In genomic region chr3:139281512-139282196, GRCh38 we compare ENCODE assay signal across 14 cellular contexts.
DNase-seq lines count a peak whose midpoint lies in the region; ATAC-seq, FAIRE-seq and TF ChIP-seq lines count a peak whose summit lies in the region.
"Had no signal": no experiment of that assay in that cellular context is flagged by ENCODE, and none has a peak within 500 bp of the region (broad histone marks: within the 10 kb centered on the region; RNA-seq: fewer than 3 reads in every experiment).

No MANE protein-coding gene starts in this region.

- peak overlapping the region; percentile 27 for H3K4me2 ChIP-seq in fibroblast of lung (ENCODE audit: extremely low read depth, insufficient read depth, low read length)
- H3K4me2 ChIP-seq: BLaER1 had no signal

- FAIRE-seq in urothelium cell line (lab: Jason Lieb, UNC): no peak

- intact Hi-C loops in A673 (cut with micrococcal nuclease; ENCODE audit: unreplicated experiment): no loop called here

- H3K27ac ChIP-seq in A673 (ENCODE audit: low read depth, low read length, poor library complexity, severe bottlenecking) (no peak overlapping the region), fibroblast of lung (ENCODE audit: insufficient read depth, low read length) (peak overlapping the region; percentile 4)
- H3K27ac ChIP-seq: BLaER1, colonic mucosa, parathyroid adenoma had no signal

- POLR2A ChIA-PET in A673 (lab: Charles Lee; ENCODE audit: low non-redundant PET): no interaction called here

- DNase-seq in A673 (ENCODE audit: low spot score) (peak; percentile 54), EH (ENCODE audit: low read depth) (peak; percentile 90), NCI-H446 treated with DMSO at 0.1 percent for 48 hours (lab: John Stamatoyannopoulos, UW) (peak; percentile 95), fibroblast of lung (ENCODE audit: low read depth in 2 of 2) (peak in 1 of 2 donors; percentile 39), urothelium cell line (ENCODE audit: low spot score) (no peak), HPDE6-E6E7 (ENCODE audit: extremely low spot score) (no peak)
- DNase-seq: activated CD8-positive, alpha-beta memory T cell treated with anti-CD3 and anti-CD28 coated beads, Interleukin-2, amount 50 U/mL, for 48 hours; colonic mucosa; mucosa of descending colon; stimulated activated CD4-positive, alpha-beta T cell treated with anti-CD3 and anti-CD28 coated beads, Interleukin-2, amount 100 ng/mL, for 48 hours had no signal

- TF ChIP-seq CTCF in A673 (conservative IDR thresholded peaks at IDR 0.05; ENCODE audit: low read depth, low read length) (no peak), fibroblast of lung (conservative IDR thresholded peaks at IDR 0.05 in 1 of 2, IDR thresholded peaks at IDR 0.05 in 1 of 2; ENCODE audit: low read depth in 1 of 2, low read length in 2 of 2) (no peak)

- BruUV-seq in A673 (replicated peaks; lab: Mats Ljungman, UMichigan): no TSS peak

- H3K36me3 ChIP-seq in A673 (ENCODE audit: insufficient read depth, low read length, poor library complexity, severe bottlenecking): no peaks in the 10 kb centered on the region
- H3K36me3 ChIP-seq in fibroblast of lung (ENCODE audit: control insufficient read depth, insufficient read depth, low read length): no peaks in the 10 kb centered on the region
- H3K36me3 ChIP-seq: BLaER1, colonic mucosa had no signal

- no peaks in the 10 kb centered on the region for H3K4me1 ChIP-seq in A673 (ENCODE audit: insufficient read depth, low read length, poor library complexity, severe bottlenecking)
- H3K4me1 ChIP-seq in fibroblast of lung (ENCODE audit: control insufficient read depth, extremely low read depth, insufficient read depth, low read length): no peaks in the 10 kb centered on the region
- H3K4me1 ChIP-seq: BLaER1, colonic mucosa, parathyroid adenoma had no signal

- no peak overlapping the region for H2AFZ ChIP-seq in fibroblast of lung (ENCODE audit: low read length)
- H2AFZ ChIP-seq: parathyroid adenoma had no signal

- H3K4me3 ChIP-seq in A673 (ENCODE audit: low read depth, low read length, poor library complexity, severe bottlenecking) (no peak overlapping the region), fibroblast of lung (replicated peaks in 1 of 4; ENCODE audit: control extremely low read depth in 1 of 4, insufficient read depth in 1 of 4, low read depth in 3 of 4, low read length in 4 of 4) (peak overlapping the region in 1 of 4 experiments; percentile 7)
- H3K4me3 ChIP-seq: BLaER1, colonic mucosa, mucosa of descending colon had no signal

- no peaks in the 10 kb centered on the region for H3K79me2 ChIP-seq in fibroblast of lung (ENCODE audit: control insufficient read depth, insufficient read depth, low read length)
- H3K79me2 ChIP-seq: parathyroid adenoma had no signal

- no peak overlapping the region for H3K9ac ChIP-seq in fibroblast of lung (ENCODE audit: insufficient read depth, low read length)
- H3K9ac ChIP-seq: BLaER1, parathyroid adenoma had no signal

- H3K27me3 ChIP-seq in A673 (replicated peaks; ENCODE audit: insufficient read depth, low read depth, low read length, poor library complexity): peaks cover 27% of the 10 kb centered on the region
- H3K27me3 ChIP-seq in fibroblast of lung (ENCODE audit: control insufficient read depth, insufficient read depth, low read length): peaks cover 2% of the 10 kb centered on the region
- H3K27me3 ChIP-seq: BLaER1, colonic mucosa had no signal

- ATAC-seq in HG03097 (IDR thresholded peaks at IDR 0.05; ENCODE audit: low FRiP score, unreplicated experiment) (no peak), GM21825 (IDR thresholded peaks at IDR 0.05; ENCODE audit: unreplicated experiment) (no peak)
- ATAC-seq: mucosa of descending colon had no signal

- H4K20me1 ChIP-seq in fibroblast of lung (ENCODE audit: control insufficient read depth, extremely low read depth, insufficient read depth, low read length): no peaks in the 10 kb centered on the region
- H4K20me1 ChIP-seq: BLaER1 had no signal

- CTCF ChIA-PET in A673 (lab: Charles Lee): no interaction called here

- H3K9me3 ChIP-seq in A673 (ENCODE audit: low read depth, low read length, poor library complexity, severe bottlenecking): no peaks in the 10 kb centered on the region
- no peaks in the 10 kb centered on the region for H3K9me3 ChIP-seq in fibroblast of lung (ENCODE audit: control insufficient read depth, insufficient read depth, low read depth, low read length)
- H3K9me3 ChIP-seq: colonic mucosa, mucosa of descending colon had no signal

Comparison
In these comparisons a context has a peak if more than half of its experiments do, and no peak if none do; other contexts are left out.
1. DNase-seq: peak in A673 (single experiment), EH (single experiment) and NCI-H446 treated with DMSO at 0.1 percent for 48 hours (single experiment); none in urothelium cell line (single experiment) and HPDE6-E6E7 (single experiment).